In the genomic region with DNA sequence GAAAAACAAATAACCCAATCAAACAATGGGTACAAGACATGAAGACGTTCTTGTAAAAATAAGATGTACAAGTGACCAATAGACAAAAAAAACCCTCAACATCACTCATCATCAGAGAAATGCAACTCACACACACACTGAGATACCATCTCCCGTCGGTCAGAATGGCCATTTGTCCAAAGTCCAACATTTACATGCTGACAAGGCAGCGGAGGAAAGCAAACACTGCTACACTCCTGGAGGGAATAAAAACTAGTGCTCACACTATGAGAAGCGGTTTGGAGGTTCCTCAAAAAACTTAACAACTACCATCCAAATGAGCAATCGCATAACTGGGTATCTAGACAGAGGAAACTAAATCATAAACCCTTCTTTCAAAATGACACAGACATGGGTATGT, we compare ENCODE assay signal across 4 cellular contexts. TPM values are rescaled to one million over a fixed set of nuclear protein-coding genes. Genes with fewer than 3 reads are reported as not detected.
"Had no signal": no experiment of that assay in that cellular context is flagged by ENCODE, and none has a peak within 500 bp of the region (broad histone marks: within the 10 kb centered on the region; RNA-seq: fewer than 3 reads in every experiment).

No MANE protein-coding gene starts in this region.

RNA-seq across cellular contexts. Expression of a gene that starts 11.6 kb away (rescaled TPM):
- total RNA-seq: HT-29, IMR-90, K562 had no signal
- polyA plus RNA-seq: IgD-negative memory B cell, IMR-90, K562 had no signal
